ENCODE assay signal across 1 cellular context in genomic region chr14:58540693-58541092, GRCh38.
TF ChIP-seq lines count a peak whose summit lies in the region.

No MANE protein-coding gene starts in this region.

TF ChIP-seq in WTC11, 78 proteins besides CTCF, POLR2A, EP300 and RAD21 (continued from another document):
- no peak for TF ChIP-seq PRDM15 (CRISPR knock-in tag; IDR thresholded peaks at IDR 0.05)
- no peak for TF ChIP-seq JUN (CRISPR knock-in tag; IDR thresholded peaks at IDR 0.05)
- TF ChIP-seq ZNF281 (CRISPR knock-in tag; IDR thresholded peaks at IDR 0.05) = no peak
- TF ChIP-seq E2F1 (CRISPR knock-in tag; IDR thresholded peaks at IDR 0.05) = no peak
- TF ChIP-seq MXD4 (CRISPR knock-in tag; IDR thresholded peaks at IDR 0.05; ENCODE audit: borderline replicate concordance) = no peak
